ENCODE assay signal across 8 cellular contexts in genomic region chr19:8610041-8610927, GRCh38. TPM values are rescaled to one million over a fixed set of nuclear protein-coding genes. Genes with fewer than 3 reads are reported as not detected.
DNase-seq lines count a peak whose midpoint lies in the region; ATAC-seq and TF ChIP-seq lines count a peak whose summit lies in the region.

Gene ADAMTS10 (minus strand): TSS chr19:8610715. CDS start chr19:8605710, 5,005 bp downstream.

- peak within 1 kb of the TSS; percentile 60 for H3K4me3 ChIP-seq in A673 (ENCODE audit: low read depth, low read length, poor library complexity, severe bottlenecking)
- H3K4me3 ChIP-seq in ovary = peak within 1 kb of the TSS; percentile 58

- TSS peak; percentile 90 for BruUV-seq in A673 (replicated peaks; lab: Mats Ljungman, UMichigan)

- 0% methylated on average over 19 to 74 of the region's 74 CpGs for WGBS in ovary, 3 donors

- DNase-seq in A673 (ENCODE audit: low spot score) = peak; percentile 64
- peak; percentile 53 for DNase-seq in KG1 (lab: John Stamatoyannopoulos, UW)
- peak; percentile 72 for DNase-seq in activated effector memory CD4-positive, alpha-beta T cell treated with anti-CD3 and anti-CD28 coated beads, Interleukin-2, amount 50 U/mL, for 16 hours
- DNase-seq in glomerular endothelial cell (ENCODE audit: extremely low read depth, low read depth, low spot score) = no peak
- DNase-seq in ovary = peak; percentile 59 to 77 (median 71)
- DNase-seq in NCI-H1694 (lab: John Stamatoyannopoulos, UW) = no peak

- H3K27me3 ChIP-seq in A673 (replicated peaks; ENCODE audit: insufficient read depth, low read depth, low read length, poor library complexity) (no peaks in the 10 kb centered on the region), ovary (no peaks in the 10 kb centered on the region)

- TF ChIP-seq EP300 in ovary (IDR thresholded peaks at IDR 0.05) = no peak

- TF ChIP-seq POLR2A in ovary (IDR thresholded peaks at IDR 0.05) = no peak
- no peak for TF ChIP-seq POLR2A in GM18505 (IDR thresholded peaks at IDR 0.05; ENCODE audit: borderline replicate concordance, extremely low read depth, insufficient read depth, insufficient read length)

- ATAC-seq in GM21367 (IDR thresholded peaks at IDR 0.05; ENCODE audit: unreplicated experiment) (no peak), GM18505 (IDR thresholded peaks at IDR 0.05; ENCODE audit: unreplicated experiment) (no peak)

- TF ChIP-seq CTCF in A673 (conservative IDR thresholded peaks at IDR 0.05; ENCODE audit: low read depth, low read length) (no peak), ovary (IDR thresholded peaks at IDR 0.05) (no peak)

- H3K4me1 ChIP-seq in A673 (ENCODE audit: insufficient read depth, low read length, poor library complexity, severe bottlenecking) (peaks cover 16% of the 10 kb centered on the region), ovary (ENCODE audit: insufficient read depth) (peaks cover 12% of the 10 kb centered on the region)

- CTCF ChIA-PET in A673 (lab: Charles Lee) = no interaction called here

- H3K27ac ChIP-seq in A673 (ENCODE audit: low read depth, low read length, poor library complexity, severe bottlenecking) = peak within 1 kb of the TSS; percentile 75
- peak within 1 kb of the TSS; percentile 38 to 61 for H3K27ac ChIP-seq in ovary

- POLR2A ChIA-PET in A673 (lab: Charles Lee; ENCODE audit: low non-redundant PET) = no interaction called here

- H3K9me3 ChIP-seq in A673 (ENCODE audit: low read depth, low read length, poor library complexity, severe bottlenecking) (no peaks in the 10 kb centered on the region), ovary (no peaks in the 10 kb centered on the region)

- H3K36me3 ChIP-seq in A673 (ENCODE audit: insufficient read depth, low read length, poor library complexity, severe bottlenecking) (no peaks in the 10 kb centered on the region), ovary (no peaks in the 10 kb centered on the region)

- intact Hi-C loops in A673 (cut with micrococcal nuclease; ENCODE audit: unreplicated experiment) = no loop called here
- intact Hi-C loops in ovary (cut with DNase I) = loop anchor here in 1 of 4 donors (10.0 kb wide), 1 partner anchor 225 kb away; the partner anchor contains the start of genes MBD3L1 and ZNF558

RNA-seq across cellular contexts. Expression of gene ADAMTS10, which starts in this region (rescaled TPM):
- total RNA-seq in A673 (2021) (29.5 and 40.5 TPM in 2 replicates), glomerular endothelial cell (32.6 and 44.3 TPM in 2 replicates), ovary (10 to 100 TPM; 22.4 to 49.3 (median 37.4) TPM)
- polyA plus RNA-seq in ovary = 10 to 100 TPM in 1 of 2 donors, 1 to 10 TPM in 1; 6.2 to 37.5 TPM

Comparison
In these comparisons a context has a peak if more than half of its experiments do, and no peak if none do; other contexts are left out.
1. DNase-seq: peak in A673 (single experiment), KG1 (single experiment), activated effector memory CD4-positive, alpha-beta T cell treated with anti-CD3 and anti-CD28 coated beads, Interleukin-2, amount 50 U/mL, for 16 hours (single experiment) and ovary (5 of 5); none in glomerular endothelial cell (single experiment) and NCI-H1694 (single experiment).